Comparison of ENCODE assay signal across 16 cellular contexts in the genomic region with DNA sequence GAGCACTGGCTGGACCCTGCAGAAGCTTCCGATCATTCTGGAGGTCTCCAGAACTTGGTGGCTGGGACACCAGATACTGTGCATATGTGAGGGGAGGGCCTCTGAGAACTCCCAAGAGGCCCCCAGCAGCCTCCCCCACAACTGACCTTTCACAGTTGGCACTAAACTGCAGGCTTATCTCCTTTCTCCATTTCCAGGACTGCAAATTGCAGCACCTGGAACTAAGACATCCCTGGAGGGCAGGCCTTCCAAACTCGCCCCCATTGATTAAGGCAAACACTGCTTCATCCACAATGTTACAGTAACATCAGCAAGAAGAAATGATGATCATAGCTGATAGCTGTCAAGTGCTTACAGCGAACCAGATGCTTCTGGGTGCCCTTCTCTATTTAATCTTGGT.
A peak's percentile ranks its signal among the peaks of the same experiment; 100 is the strongest.
DNase-seq lines count a peak whose midpoint lies in the region; ATAC-seq, FAIRE-seq and TF ChIP-seq lines count a peak whose summit lies in the region.
"Had no signal": no experiment of that assay in that cellular context is flagged by ENCODE, and none has a peak within 500 bp of the region (broad histone marks: within the 10 kb centered on the region; RNA-seq: fewer than 3 reads in every experiment).

No MANE protein-coding gene starts in this region.

- WGBS in mammary epithelial cell (ENCODE audit: low coverage, missing lambda C conversion rate), result 69% methylated on average over 3 of the region's 3 CpGs
- no CpG with 5 or more reads among the region's 3 CpGs for WGBS in mesendoderm (ENCODE audit: extremely low coverage, insufficient coverage, low lambda C conversion rate)

- H3K18ac ChIP-seq in mesendoderm (ENCODE audit: low read length), result no peak overlapping the region

- BruUV-seq in mammary epithelial cell (replicated peaks; lab: Mats Ljungman, UMichigan), result no TSS peak

- H3K9me3 ChIP-seq in mammary epithelial cell (replicated peaks; ENCODE audit: insufficient read depth, low read length), result no peaks in the 10 kb centered on the region
- H3K9me3 ChIP-seq in thoracic aorta, result no peaks in the 10 kb centered on the region
- H3K9me3 ChIP-seq: BLaER1 treated with 17β-estradiol and CSF1 and Interleukin-3, amounts not matched to agents 10 nM and 100 nM; Peyer's patch had no signal

- no peak overlapping the region for H2BK120ac ChIP-seq in mesendoderm (ENCODE audit: low read depth, low read length)

- H3K4me2 ChIP-seq in mammary epithelial cell (ENCODE audit: insufficient read depth, low read depth, low read length) (peak overlapping the region; percentile 6), mesendoderm (ENCODE audit: low read length) (no peak overlapping the region)
- H3K4me2 ChIP-seq: BLaER1 treated with 17β-estradiol and CSF1 and Interleukin-3, amounts not matched to agents 10 nM and 100 nM had no signal

- no peak overlapping the region for H3K27ac ChIP-seq in mammary epithelial cell (ENCODE audit: insufficient read depth, low read depth, low read length)
- peak overlapping the region; percentile 14 for H3K27ac ChIP-seq in mesendoderm (ENCODE audit: low read depth, low read length)
- H3K27ac ChIP-seq in thoracic aorta, result peak overlapping the region; percentile 39 to 78
- H3K27ac ChIP-seq: BLaER1 treated with 17β-estradiol and CSF1 and Interleukin-3, amounts not matched to agents 10 nM and 100 nM had no signal

- peak; percentile 52 for FAIRE-seq in HTR-8/SVneo (lab: Jason Lieb, UNC)

- H2AK5ac ChIP-seq in mesendoderm (ENCODE audit: low read length), result no peak overlapping the region

- peak overlapping the region; percentile 66 for H3K56ac ChIP-seq in mesendoderm (ENCODE audit: low read length)

- H2BK15ac ChIP-seq in mesendoderm (replicated peaks; ENCODE audit: low read depth), result no peak overlapping the region

- no peaks in the 10 kb centered on the region for H4K20me1 ChIP-seq in mammary epithelial cell (ENCODE audit: insufficient read depth, low read length)

- DNase-seq in HTR-8/SVneo (ENCODE audit: insufficient read length, low spot score) (no peak), mammary epithelial cell (no peak), mesendoderm (no peak), thoracic aorta (ENCODE audit: low spot score) (no peak), NCI-H2081 treated with DMSO at 0.1 percent for 48 hours (lab: John Stamatoyannopoulos, UW) (no peak), foreskin fibroblast (no peak), NCI-H1105 (lab: John Stamatoyannopoulos, UW) (no peak)
- DNase-seq in activated CD8-positive, alpha-beta memory T cell treated with anti-CD3 and anti-CD28 coated beads, Interleukin-2, amount 50 U/mL, for 48 hours, result no peak
- DNase-seq: activated CD4-positive, alpha-beta T cell treated with anti-CD3 and anti-CD28 coated beads, Interleukin-2, amount 10 ng/mL, durations not matched to agents 24 days and 14 days; activated T-cell treated with anti-CD3 and anti-CD28 coated beads, Interleukin-2, amount 50 U/mL, for 72 hours; amniotic stem cell; DMS79; NCI-H1092 treated with DMSO at 0.1 percent for 48 hours; NCI-H345; Peyer's patch had no signal

- dilution Hi-C loops in mammary epithelial cell (cut with HindIII; ENCODE audit: low sequenced_read_pairs), result no loop called here

- no peak overlapping the region for H3K23ac ChIP-seq in mesendoderm (ENCODE audit: low read length)

- H4K8ac ChIP-seq in mesendoderm (ENCODE audit: low read depth, low read length), result no peak overlapping the region

- no peak overlapping the region for H3K9ac ChIP-seq in mammary epithelial cell (ENCODE audit: insufficient read depth, low read length)
- no peak overlapping the region for H3K9ac ChIP-seq in mesendoderm (ENCODE audit: low read length)
- H3K9ac ChIP-seq: BLaER1 treated with 17β-estradiol and CSF1 and Interleukin-3, amounts not matched to agents 10 nM and 100 nM had no signal

- H2BK5ac ChIP-seq in mesendoderm (ENCODE audit: low read length), result no peak overlapping the region

- no peak for ATAC-seq in thoracic aorta (ENCODE audit: insufficient number of reproducible peaks, low FRiP score, low read depth)
- ATAC-seq: activated T-cell treated with anti-CD3 and anti-CD28 coated beads, Interleukin-2, amount 50 U/mL, for 72 hours had no signal

- H3K4ac ChIP-seq in mesendoderm (ENCODE audit: low read depth, low read length), result no peak overlapping the region

- no peaks in the 10 kb centered on the region for H3K79me1 ChIP-seq in mesendoderm (ENCODE audit: low read length)

- peak overlapping the region; percentile 37 for H2AFZ ChIP-seq in mammary epithelial cell (ENCODE audit: low read depth, low read length)

- H3K79me2 ChIP-seq in mammary epithelial cell (ENCODE audit: insufficient read depth, low read length) (peaks cover 19% of the 10 kb centered on the region), mesendoderm (ENCODE audit: control insufficient read depth, insufficient read depth, low read length) (no peaks in the 10 kb centered on the region)

- H3K4me3 ChIP-seq in mammary epithelial cell (replicated peaks in 1 of 3; ENCODE audit: insufficient read depth in 1 of 3, low read depth in 2 of 3, low read length in 3 of 3) (no peak overlapping the region), mesendoderm (ENCODE audit: low read length) (no peak overlapping the region), thoracic aorta (no peak overlapping the region), foreskin fibroblast (ENCODE audit: low read depth in 1 of 2, low read length in 2 of 2) (no peak overlapping the region)
- H3K4me3 ChIP-seq: BLaER1 treated with 17β-estradiol and CSF1 and Interleukin-3, amounts not matched to agents 10 nM and 100 nM; Peyer's patch had no signal

- no peaks in the 10 kb centered on the region for H3K27me3 ChIP-seq in mammary epithelial cell (ENCODE audit: insufficient read depth, low read length)
- H3K27me3 ChIP-seq in mesendoderm (ENCODE audit: insufficient read depth, low read length, poor library complexity), result no peaks in the 10 kb centered on the region
- no peaks in the 10 kb centered on the region for H3K27me3 ChIP-seq in thoracic aorta (replicated peaks; ENCODE audit: insufficient read depth)
- H3K27me3 ChIP-seq: BLaER1 treated with 17β-estradiol and CSF1 and Interleukin-3, amounts not matched to agents 10 nM and 100 nM; Peyer's patch had no signal

- TF ChIP-seq CTCF in mammary epithelial cell (conservative IDR thresholded peaks at IDR 0.05 in 1 of 2, IDR thresholded peaks at IDR 0.05 in 1 of 2; ENCODE audit: extremely low read depth in 1 of 2, insufficient read depth in 1 of 2, low read depth in 1 of 2, low read length in 2 of 2), result no peak
- no peak for TF ChIP-seq CTCF in thoracic aorta (IDR thresholded peaks at IDR 0.05)
- no peak for TF ChIP-seq CTCF in foreskin fibroblast (IDR thresholded peaks at IDR 0.05; ENCODE audit: low read depth, low read length)

- CTCF ChIA-PET in mammary epithelial cell (lab: Charles Lee; ENCODE audit: low non-redundant PET), result no interaction called here

- H4K5ac ChIP-seq in mesendoderm (ENCODE audit: low read length), result no peak overlapping the region

- intact Hi-C loops in mammary epithelial cell (cut with micrococcal nuclease), result no loop called here

- in situ Hi-C loops in mammary epithelial cell (cut with MboI; ENCODE audit: low sequenced_read_pairs in 2 of 2), result no loop called here

- H3K4me1 ChIP-seq in mammary epithelial cell (ENCODE audit: insufficient read depth, low read length) (peaks cover 67% of the 10 kb centered on the region), mesendoderm (ENCODE audit: control insufficient read depth, low read depth, low read length) (peaks cover 30% of the 10 kb centered on the region), thoracic aorta (ENCODE audit: control insufficient read depth in 1 of 2, low read depth in 2 of 2) (peaks cover 32 to 76% of the 10 kb centered on the region in 2 donors)

- H3K36me3 ChIP-seq in mammary epithelial cell (ENCODE audit: insufficient read depth, low read length) (no peaks in the 10 kb centered on the region), mesendoderm (ENCODE audit: control insufficient read depth, insufficient read depth, low read length) (no peaks in the 10 kb centered on the region), thoracic aorta (no peaks in the 10 kb centered on the region)
- H3K36me3 ChIP-seq: BLaER1 treated with 17β-estradiol and CSF1 and Interleukin-3, amounts not matched to agents 10 nM and 100 nM; Peyer's patch had no signal
